ENCODE assay signal across 32 cellular contexts in the genomic region with DNA sequence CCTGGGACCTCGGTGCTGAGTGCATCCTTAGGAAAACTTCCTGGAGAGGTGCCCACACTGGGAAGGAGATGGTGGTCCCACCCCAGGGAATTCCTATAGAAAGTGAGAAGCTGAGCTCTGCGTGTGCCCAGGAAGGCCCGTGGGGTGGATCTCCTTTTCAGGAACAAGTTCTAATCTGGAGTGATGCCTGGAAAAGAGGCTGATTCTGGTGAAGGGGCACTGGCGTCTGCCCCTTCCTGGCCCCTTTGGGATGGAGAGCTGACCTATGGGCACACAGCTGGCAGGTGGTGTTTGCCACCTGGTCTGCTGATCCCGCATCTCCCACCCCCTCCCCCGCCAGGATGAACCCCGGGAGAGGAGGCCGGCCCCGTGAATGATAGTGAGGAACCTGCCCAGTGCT.
"Had no signal": no experiment of that assay in that cellular context is flagged by ENCODE, and none has a peak within 500 bp of the region (broad histone marks: within the 10 kb centered on the region; RNA-seq: fewer than 3 reads in every experiment).

No MANE protein-coding gene starts in this region.

- H3K27ac ChIP-seq: adrenal gland, ascending aorta, body of pancreas, brain microvascular endothelial cell, breast epithelium, cardiac muscle cell had no signal

- H3K4me1 ChIP-seq: adrenal gland, ascending aorta, breast epithelium had no signal

- ATAC-seq: activated naive CD4-positive, alpha-beta T cell treated with anti-CD3 and anti-CD28 coated beads, Interleukin-2, amount 50 U/mL, for 72 hours; activated naive CD8-positive, alpha-beta T cell treated with anti-CD3 and anti-CD28 coated beads, Interleukin-2, amount 50 U/mL, for 24 hours; activated T-cell treated with anti-CD3 and anti-CD28 coated beads, Interleukin-2, amount 50 U/mL, for 4 hours; activated T-cell treated with anti-CD3 and anti-CD28 coated beads, Interleukin-2, amount 50 U/mL, for 72 hours; activated T-helper 17 cell treated with anti-CD3 and anti-CD28 coated beads, Interleukin-2, amount 50 U/mL, for 72 hours; body of pancreas had no signal

- DNase-seq: activated effector memory CD4-positive, alpha-beta T cell treated with anti-CD3 and anti-CD28 coated beads, Interleukin-2, amount 50 U/mL, for 16 hours; activated effector memory CD4-positive, alpha-beta T cell treated with Interleukin-2 at 50 U/mL for 16 hours; activated gamma-delta T cell; activated gamma-delta T cell treated with Interleukin-2 at 50 U/mL for 16 hours; activated naive CD4-positive, alpha-beta T cell; activated naive CD4-positive, alpha-beta T cell treated with anti-CD3 and anti-CD28 coated beads for 36 hours; activated naive CD4-positive, alpha-beta T cell treated with anti-CD3 and anti-CD28 coated beads, Interleukin-2, amount 10 ng/mL, durations not matched to agents 7 days and 5 days; activated naive CD4-positive, alpha-beta T cell treated with anti-CD3 and anti-CD28 coated beads, Interleukin-2, amount 50 U/mL, for 16 hours; activated naive CD4-positive, alpha-beta T cell treated with Interleukin-2 at 50 U/mL for 16 hours; activated naive CD8-positive, alpha-beta T cell treated with anti-CD3 and anti-CD28 coated beads for 36 hours; activated naive CD8-positive, alpha-beta T cell treated with anti-CD3 and anti-CD28 coated beads, Interleukin-2, amount 10 ng/mL, durations not matched to agents 7 days and 5 days; activated naive CD8-positive, alpha-beta T cell treated with anti-CD3 and anti-CD28 coated beads, Interleukin-2, amount 50 U/mL, for 24 hours; activated T-cell treated with anti-CD3 and anti-CD28 coated beads, Interleukin-2, amount 50 U/mL, for 1 hour; activated T-cell treated with anti-CD3 and anti-CD28 coated beads, Interleukin-2, amount 50 U/mL, for 24 hours; activated T-cell treated with anti-CD3 and anti-CD28 coated beads, Interleukin-2, amount 50 U/mL, for 4 hours; activated T-cell treated with anti-CD3 and anti-CD28 coated beads, Interleukin-2, amount 50 U/mL, for 48 hours; activated T-cell treated with anti-CD3 and anti-CD28 coated beads, Interleukin-2, amount 50 U/mL, for 72 hours; adrenal gland; amniotic stem cell; amygdala; anterior cingulate cortex; aorta; body of pancreas; brain microvascular endothelial cell; caudate nucleus; central memory CD4-positive, alpha-beta T cell; cerebellar nuclear complex had no signal

- H3K4me3 ChIP-seq: adrenal gland, ascending aorta, body of pancreas, breast epithelium, cardiac muscle cell had no signal

- H3K27me3 ChIP-seq: adrenal gland, ascending aorta, body of pancreas, brain microvascular endothelial cell, breast epithelium, cardiac muscle cell had no signal

- H3K9me3 ChIP-seq: adrenal gland, ascending aorta, body of pancreas, breast epithelium had no signal

- H3K36me3 ChIP-seq: ascending aorta, breast epithelium, cardiac muscle cell had no signal
